ENCODE assay signal across 14 cellular contexts in genomic region chr11:70642301-70642700, GRCh38.
DNase-seq lines count a peak whose midpoint lies in the region; ATAC-seq, FAIRE-seq and TF ChIP-seq lines count a peak whose summit lies in the region.
"Had no signal": no experiment of that assay in that cellular context is flagged by ENCODE, and none has a peak within 500 bp of the region (broad histone marks: within the 10 kb centered on the region; RNA-seq: fewer than 3 reads in every experiment).

No MANE protein-coding gene starts in this region.

- no peak for TF ChIP-seq EP300 in H1 (IDR thresholded peaks at IDR 0.05; ENCODE audit: borderline replicate concordance in 1 of 2, low read depth in 2 of 2, low read length in 2 of 2)

- no peak for FAIRE-seq in H1 (lab: Jason Lieb, UNC)

- no peak overlapping the region for H3K56ac ChIP-seq in H1 (replicated peaks; ENCODE audit: insufficient read length, low read depth, low read length)

- H2BK12ac ChIP-seq in H1 (ENCODE audit: low read depth, low read length) (no peak overlapping the region; the same call in 1 of the 2 replicates), neuronal stem cell (ENCODE audit: low read length) (no peak overlapping the region)

- H2AK5ac ChIP-seq in H1 (ENCODE audit: low read depth, low read length) (no peak overlapping the region; the same call in 1 of the 2 replicates), neuronal stem cell (ENCODE audit: low read depth, low read length) (no peak overlapping the region)

- H3K79me1 ChIP-seq in H1 (ENCODE audit: low read depth, low read length) (peaks cover 3% of the 10 kb centered on the region), neuronal stem cell (ENCODE audit: low read depth, low read length) (no peaks in the 10 kb centered on the region)

- no peak for TF ChIP-seq RAD21 in H1 (IDR thresholded peaks at IDR 0.05 in 1 of 2, conservative IDR thresholded peaks at IDR 0.05 in 1 of 2; ENCODE audit: low read depth in 2 of 2, low read length in 2 of 2)

- TF ChIP-seq POLR2A in H1 (IDR thresholded peaks at IDR 0.05; ENCODE audit: control extremely low read depth in 1 of 2, low read depth in 2 of 2, low read length in 2 of 2): no peak

- H3K27me3 Mint-ChIP-seq in GM23338 (ENCODE audit: insufficient read depth, low read depth, poor library complexity): peaks cover 23% of the 10 kb centered on the region
- H3K27me3 Mint-ChIP-seq in activated CD4-positive, alpha-beta memory T cell treated with anti-CD3 and anti-CD28 coated beads, Interleukin-2, amount 10 ng/mL, durations not matched to agents 7 days and 5 days: no peaks in the 10 kb centered on the region
- H3K27me3 Mint-ChIP-seq: CD4-positive, CD25-positive, alpha-beta regulatory T cell had no signal

- H2AFZ ChIP-seq in GM23338: no peak overlapping the region
- H2AFZ ChIP-seq in H1 (ENCODE audit: low read length): no peak overlapping the region
- H2AFZ ChIP-seq in neuronal stem cell (ENCODE audit: low read length): no peak overlapping the region
- H2AFZ ChIP-seq: GM23248 had no signal

- H4K91ac ChIP-seq in H1 (replicated peaks; ENCODE audit: insufficient read length, low read length) (peak overlapping the region; percentile 47), neuronal stem cell (ENCODE audit: low read depth, low read length, poor library complexity) (no peak overlapping the region)

- H3K9me2 ChIP-seq in GM23338 (ENCODE audit: insufficient read depth): no peaks in the 10 kb centered on the region

- H3K4me3 ChIP-seq in GM23338: no peak overlapping the region
- no peak overlapping the region for H3K4me3 ChIP-seq in H1 (ENCODE audit: extremely low read depth in 1 of 4, insufficient read depth in 2 of 4, low read depth in 3 of 4, low read length in 4 of 4)
- no peak overlapping the region for H3K4me3 ChIP-seq in neuronal stem cell (ENCODE audit: low read length in 2 of 2)
- H3K4me3 ChIP-seq: BLaER1 treated with 17β-estradiol and CSF1 and Interleukin-3, amounts not matched to agents 10 nM and 100 nM; GM23248 had no signal

- H3K36me3 ChIP-seq in GM23338 (ENCODE audit: insufficient read depth) (no peaks in the 10 kb centered on the region), H1 (ENCODE audit: control insufficient read depth in 2 of 4, insufficient read depth in 4 of 4, low read length in 3 of 4) (no peaks in the 10 kb centered on the region), neuronal stem cell (replicated peaks in 1 of 2; ENCODE audit: control insufficient read depth in 2 of 2, insufficient read depth in 2 of 2, low read length in 2 of 2) (no peaks in the 10 kb centered on the region)
- H3K36me3 ChIP-seq: BLaER1 treated with 17β-estradiol and CSF1 and Interleukin-3, amounts not matched to agents 10 nM and 100 nM had no signal

- H4K20me1 ChIP-seq in GM23338 (replicated peaks; ENCODE audit: insufficient read depth) (no peaks in the 10 kb centered on the region), H1 (replicated peaks in 1 of 2; ENCODE audit: control insufficient read depth in 1 of 2, insufficient read depth in 2 of 2, low read length in 2 of 2) (no peaks in the 10 kb centered on the region)

- peak overlapping the region; percentile 15 for H3K4me2 ChIP-seq in GM23338
- peak overlapping the region in 1 of 2 experiments; percentile 3; a peak in 1 of 4 replicates for H3K4me2 ChIP-seq in H1 (ENCODE audit: insufficient read depth in 1 of 2, low read depth in 2 of 2, low read length in 2 of 2)
- H3K4me2 ChIP-seq in neuronal stem cell (ENCODE audit: insufficient read depth, low read length, poor library complexity, severe bottlenecking): no peak overlapping the region

- H3K9me3 Mint-ChIP-seq in GM23338: no peaks in the 10 kb centered on the region
- H3K9me3 Mint-ChIP-seq in activated CD4-positive, alpha-beta memory T cell treated with anti-CD3 and anti-CD28 coated beads, Interleukin-2, amount 10 ng/mL, durations not matched to agents 7 days and 5 days: no peaks in the 10 kb centered on the region
- H3K9me3 Mint-ChIP-seq: H9 had no signal

- H3K4ac ChIP-seq in H1 (replicated peaks; ENCODE audit: insufficient read length, low read depth, low read length) (peak overlapping the region; percentile 4), neuronal stem cell (ENCODE audit: low read length) (no peak overlapping the region)

- no peak overlapping the region for H4K5ac ChIP-seq in H1 (ENCODE audit: insufficient read length, low read depth, low read length)

- no peaks in the 10 kb centered on the region for H3K36me3 Mint-ChIP-seq in GM23338 (ENCODE audit: low read depth)
- no peaks in the 10 kb centered on the region for H3K36me3 Mint-ChIP-seq in activated CD4-positive, alpha-beta memory T cell treated with anti-CD3 and anti-CD28 coated beads, Interleukin-2, amount 10 ng/mL, durations not matched to agents 7 days and 5 days (ENCODE audit: low read depth)
- H3K36me3 Mint-ChIP-seq: CD4-positive, CD25-positive, alpha-beta regulatory T cell had no signal

- H3K4me3 Mint-ChIP-seq in GM23338: no peak overlapping the region
- no peak overlapping the region for H3K4me3 Mint-ChIP-seq in activated CD4-positive, alpha-beta memory T cell treated with anti-CD3 and anti-CD28 coated beads, Interleukin-2, amount 10 ng/mL, durations not matched to agents 7 days and 5 days
- H3K4me3 Mint-ChIP-seq: CD4-positive, CD25-positive, alpha-beta regulatory T cell; H9 had no signal

- H3K9me3 ChIP-seq in H1 (ENCODE audit: insufficient read depth in 2 of 2, low read depth in 1 of 2, low read length in 1 of 2) (no peaks in the 10 kb centered on the region), neuronal stem cell (replicated peaks in 1 of 2; ENCODE audit: control insufficient read depth in 2 of 2, insufficient read depth in 1 of 2, low read depth in 1 of 2, low read length in 2 of 2) (no peaks in the 10 kb centered on the region)
- H3K9me3 ChIP-seq: BLaER1 treated with 17β-estradiol and CSF1 and Interleukin-3, amounts not matched to agents 10 nM and 100 nM had no signal

- H3K23ac ChIP-seq in H1 (ENCODE audit: insufficient read length) (no peak overlapping the region), neuronal stem cell (ENCODE audit: low read depth, low read length, poor library complexity) (no peak overlapping the region)

- TF ChIP-seq CTCF in GM23338 (conservative IDR thresholded peaks at IDR 0.05; ENCODE audit: low read depth in 2 of 2) (no peak), H1 (IDR thresholded peaks at IDR 0.05; ENCODE audit: control extremely low read depth in 1 of 3, insufficient read depth in 1 of 3, low read depth in 1 of 3, low read length in 3 of 3) (no peak)

- ATAC-seq in GM23338 (no peak), HG02981 (IDR thresholded peaks at IDR 0.05; ENCODE audit: unreplicated experiment) (no peak)

- POLR2A ChIA-PET in H1 (lab: Charles Lee; ENCODE audit: partially characterized antibody): interaction anchor here (0.9 kb wide), 1 partner anchor 8 kb away, joined by 3 read pairs; no protein-coding TSS in a partner anchor
- POLR2A ChIA-PET in activated CD4-positive, alpha-beta memory T cell treated with anti-CD3 and anti-CD28 coated beads, Interleukin-2, amount 10 ng/mL, durations not matched to agents 7 days and 5 days (lab: Charles Lee): no interaction called here

- H3K79me2 ChIP-seq in GM23338 (replicated peaks; ENCODE audit: insufficient read depth) (peaks cover 64% of the 10 kb centered on the region), H1 (ENCODE audit: control insufficient read depth in 1 of 2, insufficient read depth in 2 of 2, low read length in 2 of 2) (peaks cover 0 to 27% of the 10 kb centered on the region in 2 experiments; a peak in 2 of 4 replicates)

- H3F3A ChIP-seq in GM23338 (replicated peaks; ENCODE audit: low read depth): peaks cover 2% of the 10 kb centered on the region; the same call in 1 of the 2 replicates

- H4K8ac ChIP-seq in H1 (ENCODE audit: extremely low read depth, insufficient read depth, low read length): no peak overlapping the region
- H4K8ac ChIP-seq in neuronal stem cell (ENCODE audit: low read depth, low read length): no peak overlapping the region

- no peak overlapping the region for H3K14ac ChIP-seq in H1 (ENCODE audit: insufficient read length)
- H3K14ac ChIP-seq in neuronal stem cell (ENCODE audit: low read length): no peak overlapping the region

- H3K27me3 ChIP-seq in GM23338 (ENCODE audit: insufficient read depth) (no peaks in the 10 kb centered on the region), H1 (replicated peaks in 1 of 4; ENCODE audit: control insufficient read depth in 3 of 4, extremely low read depth in 1 of 4, insufficient read depth in 3 of 4, low read length in 3 of 4) (no peaks in the 10 kb centered on the region), neuronal stem cell (ENCODE audit: control insufficient read depth in 3 of 3, insufficient read depth in 3 of 3, low read depth in 1 of 3, low read length in 3 of 3) (no peaks in the 10 kb centered on the region)

- CTCF ChIA-PET in H1 (lab: Charles Lee; ENCODE audit: partially characterized antibody): interaction anchor here (0.9 to 2.7 kb wide), 6 partner anchors 10 to 133 kb away, joined by 3 to 9 read pairs (median 4); no protein-coding TSS in a partner anchor
- CTCF ChIA-PET in activated CD4-positive, alpha-beta memory T cell treated with anti-CD3 and anti-CD28 coated beads, Interleukin-2, amount 10 ng/mL, durations not matched to agents 7 days and 5 days (lab: Charles Lee): no interaction called here

- no peak for DNase-seq in GM23338 (ENCODE audit: low spot score)
- peak; percentile 14 for DNase-seq in NCI-H69 (lab: John Stamatoyannopoulos, UW)
- no peak for DNase-seq in H1 (ENCODE audit: low read depth in 1 of 2, low spot score in 2 of 2)
- no peak for DNase-seq in neuronal stem cell (ENCODE audit: low spot score)
- DNase-seq in activated CD4-positive, alpha-beta memory T cell treated with anti-CD3 and anti-CD28 coated beads, Interleukin-2, amount 10 ng/mL, durations not matched to agents 7 days and 5 days: no peak
- DNase-seq in retina: no peak
- DNase-seq: ACHN; Calu3; CD4-positive, CD25-positive, alpha-beta regulatory T cell; DMS 273 treated with DMSO at 0.1 percent for 48 hours; GM23248; H9 had no signal

- no peak overlapping the region for H3K9ac ChIP-seq in H1 (replicated peaks in 1 of 4; ENCODE audit: extremely low read depth in 1 of 4, low read depth in 3 of 4, low read length in 3 of 4)
- H3K9ac ChIP-seq in neuronal stem cell (ENCODE audit: low read depth, low read length, poor library complexity): no peak overlapping the region
- H3K9ac ChIP-seq: BLaER1 treated with 17β-estradiol and CSF1 and Interleukin-3, amounts not matched to agents 10 nM and 100 nM; GM23248 had no signal

- no peak overlapping the region for H2BK20ac ChIP-seq in H1 (ENCODE audit: low read length)

- H3K4me1 ChIP-seq in GM23338 (ENCODE audit: insufficient read depth) (peaks cover 66% of the 10 kb centered on the region), H1 (replicated peaks in 1 of 4; ENCODE audit: control insufficient read depth in 3 of 4, insufficient read depth in 4 of 4, low read length in 3 of 4) (peaks cover 19 to 50% (median 40%) of the 10 kb centered on the region in 4 experiments), neuronal stem cell (ENCODE audit: control insufficient read depth in 2 of 2, insufficient read depth in 1 of 2, low read depth in 1 of 2, low read length in 2 of 2) (peaks cover 27% of the 10 kb centered on the region in 2 donors)

- 79% methylated on average over 13 of the region's 13 CpGs; no CpG with 5 or more reads in 1 of the 2 experiments for WGBS in H1 (ENCODE audit: extremely low coverage in 1 of 2, insufficient coverage in 1 of 2, insufficient read length in 1 of 2, insufficient replicate concordance in 2 of 2, low coverage in 1 of 2, low lambda C conversion rate in 2 of 2, missing lambda C conversion rate in 1 of 2), 2 experiments
- no CpG with 5 or more reads among the region's 13 CpGs for WGBS in neuronal stem cell (ENCODE audit: extremely low coverage in 2 of 2, insufficient read length in 2 of 2, insufficient replicate concordance in 1 of 2), 2 donors

- H2BK120ac ChIP-seq in H1 (replicated peaks; ENCODE audit: low read depth, low read length) (peak overlapping the region; percentile 16), neuronal stem cell (ENCODE audit: low read depth, low read length) (no peak overlapping the region)

- H2BK15ac ChIP-seq in H1 (ENCODE audit: low read length) (no peak overlapping the region), neuronal stem cell (ENCODE audit: low read length) (no peak overlapping the region)

- H3K23me2 ChIP-seq in H1 (ENCODE audit: low read depth, low read length): peaks cover under 1% of the 10 kb centered on the region; the same call in 1 of the 2 replicates

- no peak overlapping the region; the same call in 1 of the 2 replicates for H3K18ac ChIP-seq in H1 (ENCODE audit: extremely low read depth, low read length)
- peak overlapping the region; percentile 76 for H3K18ac ChIP-seq in neuronal stem cell (ENCODE audit: low read length)

- H2BK5ac ChIP-seq in H1 (ENCODE audit: low read depth, low read length): peak overlapping the region; percentile 84; the same call in 1 of the 2 replicates
- no peak overlapping the region for H2BK5ac ChIP-seq in neuronal stem cell (ENCODE audit: low read length)

- H3K27ac ChIP-seq in GM23338 (ENCODE audit: low read depth): 0 out of 2 replicates have a peak overlapping the region, but pooled peaks have one; percentile 4
- no peak overlapping the region for H3K27ac ChIP-seq in H1 (ENCODE audit: low read depth, low read length)
- no peak overlapping the region for H3K27ac ChIP-seq in neuronal stem cell (replicated peaks; ENCODE audit: low read length)
- H3K27ac ChIP-seq: BLaER1 treated with 17β-estradiol and CSF1 and Interleukin-3, amounts not matched to agents 10 nM and 100 nM; GM23248 had no signal

- no peak overlapping the region for H3K27ac Mint-ChIP-seq in GM23338
- H3K27ac Mint-ChIP-seq in activated CD4-positive, alpha-beta memory T cell treated with anti-CD3 and anti-CD28 coated beads, Interleukin-2, amount 10 ng/mL, durations not matched to agents 7 days and 5 days: no peak overlapping the region
- H3K27ac Mint-ChIP-seq: CD4-positive, CD25-positive, alpha-beta regulatory T cell had no signal

- H3K4me1 Mint-ChIP-seq in GM23338: peaks cover 74% of the 10 kb centered on the region
- H3K4me1 Mint-ChIP-seq in activated CD4-positive, alpha-beta memory T cell treated with anti-CD3 and anti-CD28 coated beads, Interleukin-2, amount 10 ng/mL, durations not matched to agents 7 days and 5 days: no peaks in the 10 kb centered on the region
- H3K4me1 Mint-ChIP-seq: CD4-positive, CD25-positive, alpha-beta regulatory T cell had no signal
